Comparison of ENCODE assay signal across 1 cellular context in the genomic region with DNA sequence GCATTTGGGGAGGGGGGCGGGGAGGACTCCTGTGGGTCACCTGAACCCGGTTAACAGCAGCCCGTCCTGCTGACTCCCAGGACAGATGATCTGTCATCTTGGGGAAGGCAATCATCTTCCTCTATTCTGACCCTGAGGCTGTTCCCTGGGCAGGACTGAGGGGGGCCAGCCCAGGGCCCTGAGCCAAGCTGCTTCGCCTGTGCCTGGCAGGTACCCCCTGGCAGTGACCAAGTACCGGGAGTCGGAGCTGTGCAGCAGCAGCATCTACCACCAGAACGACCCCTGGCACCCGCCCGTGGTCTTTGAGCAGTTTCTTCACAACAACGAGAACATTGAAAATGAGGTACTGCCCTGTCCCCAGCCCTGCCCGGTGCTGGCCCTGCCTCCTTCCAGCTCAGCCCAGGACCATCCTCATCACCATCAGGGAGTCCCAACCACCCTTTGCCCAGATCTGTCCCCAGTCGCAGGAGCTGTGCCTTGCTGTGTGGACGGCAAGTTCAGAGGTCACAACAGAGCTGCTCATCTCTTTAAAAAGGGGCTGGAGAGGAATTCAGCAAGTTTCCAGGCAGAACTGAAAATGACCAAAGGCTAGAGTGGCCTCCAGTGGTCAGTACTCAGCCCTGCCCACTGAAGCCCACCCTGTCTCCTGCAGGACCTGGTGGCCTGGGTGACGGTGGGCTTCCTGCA.
TF ChIP-seq lines count a peak whose summit lies in the region.

No MANE protein-coding gene starts in this region.

TF ChIP-seq in SK-N-SH treated with all-trans-retinoic acid at 6 μM for 48 hours, 23 proteins besides CTCF, POLR2A, EP300 and RAD21:
- TF ChIP-seq RARB (CRISPR knock-in tag; IDR thresholded peaks at IDR 0.05): no peak
- TF ChIP-seq TCF4 (CRISPR knock-in tag; IDR thresholded peaks at IDR 0.05; ENCODE audit: borderline replicate concordance): no peak
- TF ChIP-seq, protein P1, sequence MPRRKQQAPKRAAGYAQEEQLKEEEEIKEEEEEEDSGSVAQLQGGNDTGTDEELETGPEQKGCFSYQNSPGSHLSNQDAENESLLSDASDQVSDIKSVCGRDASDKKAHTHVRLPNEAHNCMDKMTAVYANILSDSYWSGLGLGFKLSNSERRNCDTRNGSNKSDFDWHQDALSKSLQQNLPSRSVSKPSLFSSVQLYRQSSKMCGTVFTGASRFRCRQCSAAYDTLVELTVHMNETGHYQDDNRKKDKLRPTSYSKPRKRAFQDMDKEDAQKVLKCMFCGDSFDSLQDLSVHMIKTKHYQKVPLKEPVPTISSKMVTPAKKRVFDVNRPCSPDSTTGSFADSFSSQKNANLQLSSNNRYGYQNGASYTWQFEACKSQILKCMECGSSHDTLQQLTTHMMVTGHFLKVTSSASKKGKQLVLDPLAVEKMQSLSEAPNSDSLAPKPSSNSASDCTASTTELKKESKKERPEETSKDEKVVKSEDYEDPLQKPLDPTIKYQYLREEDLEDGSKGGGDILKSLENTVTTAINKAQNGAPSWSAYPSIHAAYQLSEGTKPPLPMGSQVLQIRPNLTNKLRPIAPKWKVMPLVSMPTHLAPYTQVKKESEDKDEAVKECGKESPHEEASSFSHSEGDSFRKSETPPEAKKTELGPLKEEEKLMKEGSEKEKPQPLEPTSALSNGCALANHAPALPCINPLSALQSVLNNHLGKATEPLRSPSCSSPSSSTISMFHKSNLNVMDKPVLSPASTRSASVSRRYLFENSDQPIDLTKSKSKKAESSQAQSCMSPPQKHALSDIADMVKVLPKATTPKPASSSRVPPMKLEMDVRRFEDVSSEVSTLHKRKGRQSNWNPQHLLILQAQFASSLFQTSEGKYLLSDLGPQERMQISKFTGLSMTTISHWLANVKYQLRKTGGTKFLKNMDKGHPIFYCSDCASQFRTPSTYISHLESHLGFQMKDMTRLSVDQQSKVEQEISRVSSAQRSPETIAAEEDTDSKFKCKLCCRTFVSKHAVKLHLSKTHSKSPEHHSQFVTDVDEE (CRISPR knock-in tag; IDR thresholded peaks at IDR 0.05): no peak
- TF ChIP-seq, protein P2, sequence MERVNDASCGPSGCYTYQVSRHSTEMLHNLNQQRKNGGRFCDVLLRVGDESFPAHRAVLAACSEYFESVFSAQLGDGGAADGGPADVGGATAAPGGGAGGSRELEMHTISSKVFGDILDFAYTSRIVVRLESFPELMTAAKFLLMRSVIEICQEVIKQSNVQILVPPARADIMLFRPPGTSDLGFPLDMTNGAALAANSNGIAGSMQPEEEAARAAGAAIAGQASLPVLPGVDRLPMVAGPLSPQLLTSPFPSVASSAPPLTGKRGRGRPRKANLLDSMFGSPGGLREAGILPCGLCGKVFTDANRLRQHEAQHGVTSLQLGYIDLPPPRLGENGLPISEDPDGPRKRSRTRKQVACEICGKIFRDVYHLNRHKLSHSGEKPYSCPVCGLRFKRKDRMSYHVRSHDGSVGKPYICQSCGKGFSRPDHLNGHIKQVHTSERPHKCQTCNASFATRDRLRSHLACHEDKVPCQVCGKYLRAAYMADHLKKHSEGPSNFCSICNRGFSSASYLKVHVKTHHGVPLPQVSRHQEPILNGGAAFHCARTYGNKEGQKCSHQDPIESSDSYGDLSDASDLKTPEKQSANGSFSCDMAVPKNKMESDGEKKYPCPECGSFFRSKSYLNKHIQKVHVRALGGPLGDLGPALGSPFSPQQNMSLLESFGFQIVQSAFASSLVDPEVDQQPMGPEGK (CRISPR knock-in tag; IDR thresholded peaks at IDR 0.05; ENCODE audit: borderline replicate concordance): no peak
- TF ChIP-seq SNAI2 (CRISPR knock-in tag; IDR thresholded peaks at IDR 0.05): no peak
- no peak for TF ChIP-seq PPARA (CRISPR knock-in tag; IDR thresholded peaks at IDR 0.05; ENCODE audit: borderline replicate concordance)
- TF ChIP-seq TOX (CRISPR knock-in tag; IDR thresholded peaks at IDR 0.05; ENCODE audit: borderline replicate concordance): no peak
- TF ChIP-seq GLIS3 (CRISPR knock-in tag; IDR thresholded peaks at IDR 0.05): no peak
- TF ChIP-seq ARNTL (CRISPR knock-in tag; IDR thresholded peaks at IDR 0.05; ENCODE audit: borderline replicate concordance, low read depth): no peak
